8 cellular contexts compared by ENCODE assay signal in the genomic region with DNA sequence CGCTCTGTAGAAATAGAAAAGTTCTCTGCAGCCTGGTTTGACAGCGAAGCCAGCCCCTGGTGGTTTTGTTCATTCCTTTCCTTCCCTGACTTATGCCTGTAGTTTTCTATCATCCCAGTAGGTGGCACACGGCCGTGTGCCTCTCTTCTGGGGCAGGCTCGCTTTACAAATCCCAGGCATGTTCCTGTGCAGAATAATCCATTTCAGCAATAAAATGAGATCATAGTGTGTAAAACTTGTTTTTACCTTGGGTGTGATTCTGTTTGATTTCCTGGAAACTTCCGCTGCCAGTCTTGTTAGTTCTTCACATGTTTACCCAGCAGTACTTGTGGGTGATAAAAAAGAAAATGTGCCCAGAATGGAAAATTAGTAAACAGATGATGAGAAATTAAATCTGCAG. TPM values are rescaled to one million over a fixed set of nuclear protein-coding genes. Genes with fewer than 3 reads are reported as not detected.
DNase-seq lines count a peak whose midpoint lies in the region; ATAC-seq and TF ChIP-seq lines count a peak whose summit lies in the region.

No MANE protein-coding gene starts in this region.

- H3K27me3 ChIP-seq in SK-N-SH (ENCODE audit: insufficient read depth), result peaks cover 44% of the 10 kb centered on the region
- peaks cover 29% of the 10 kb centered on the region for H3K27me3 ChIP-seq in colonic mucosa
- H3K27me3 ChIP-seq in liver (ENCODE audit: control insufficient read depth in 4 of 4, insufficient read depth in 4 of 4, low read length in 3 of 4), result peaks cover 2 to 16% (median 11%) of the 10 kb centered on the region in 4 donors
- H3K27me3 ChIP-seq in thyroid gland, result peaks cover 18% of the 10 kb centered on the region

- H3K9me3 ChIP-seq in SK-N-SH, result no peaks in the 10 kb centered on the region
- H3K9me3 ChIP-seq in colonic mucosa, result no peaks in the 10 kb centered on the region
- H3K9me3 ChIP-seq in liver (ENCODE audit: control insufficient read depth in 4 of 4, low read length in 3 of 4), result no peaks in the 10 kb centered on the region
- H3K9me3 ChIP-seq in thyroid gland, result no peaks in the 10 kb centered on the region

- H3K79me2 ChIP-seq in SK-N-SH (ENCODE audit: insufficient read depth), result no peaks in the 10 kb centered on the region

- H3K9ac ChIP-seq in SK-N-SH, result no peak overlapping the region
- no peak overlapping the region for H3K9ac ChIP-seq in colonic mucosa (ENCODE audit: low read depth in 2 of 2, low read length in 2 of 2)
- no peak overlapping the region for H3K9ac ChIP-seq in liver (ENCODE audit: low read depth in 1 of 2, low read length in 2 of 2)

- no peak overlapping the region for H3K27ac ChIP-seq in SK-N-SH (ENCODE audit: low read depth in 2 of 2, low read length in 1 of 2)
- H3K27ac ChIP-seq in colonic mucosa, result no peak overlapping the region
- no peak overlapping the region for H3K27ac ChIP-seq in liver (ENCODE audit: low read depth in 1 of 2, low read length in 2 of 2)
- H3K27ac ChIP-seq in thyroid gland, result no peak overlapping the region

- H3F3A ChIP-seq in SK-N-SH (replicated peaks; ENCODE audit: insufficient read depth), result no peaks in the 10 kb centered on the region

- no peaks in the 10 kb centered on the region for H3K4me1 ChIP-seq in SK-N-SH (ENCODE audit: control insufficient read depth in 1 of 2, insufficient read depth in 2 of 2, low read depth in 1 of 2, low read length in 1 of 2)
- peaks cover 4% of the 10 kb centered on the region for H3K4me1 ChIP-seq in colonic mucosa
- peaks cover 3 to 14% (median 11%) of the 10 kb centered on the region in 4 donors for H3K4me1 ChIP-seq in liver (ENCODE audit: control insufficient read depth in 4 of 4, insufficient read depth in 4 of 4, low read length in 3 of 4)
- peaks cover 6 to 21% of the 10 kb centered on the region in 2 donors for H3K4me1 ChIP-seq in thyroid gland

- peak; percentile 81 for TF ChIP-seq RAD21 in SK-N-SH (IDR thresholded peaks at IDR 0.05; ENCODE audit: low read length)
- peak; percentile 80 to 88 for TF ChIP-seq RAD21 in liver (IDR thresholded peaks at IDR 0.05)

- no peak overlapping the region for H2AFZ ChIP-seq in SK-N-SH (ENCODE audit: low read depth)

- H3K36me3 ChIP-seq in SK-N-SH (replicated peaks in 1 of 2; ENCODE audit: control insufficient read depth in 1 of 2, insufficient read depth in 2 of 2, low read length in 1 of 2) (no peaks in the 10 kb centered on the region), colonic mucosa (no peaks in the 10 kb centered on the region), liver (ENCODE audit: control insufficient read depth in 4 of 4, insufficient read depth in 3 of 4, low read depth in 1 of 4, low read length in 3 of 4) (no peaks in the 10 kb centered on the region), thyroid gland (no peaks in the 10 kb centered on the region)

- POLR2A ChIA-PET in SK-N-SH (lab: Yijun Ruan, JAX), result no interaction called here

- WGBS in SK-N-SH (ENCODE audit: low lambda C conversion rate), result 1% methylated on average over 6 of the region's 6 CpGs
- WGBS in liver, result 1% methylated on average over 6 of the region's 6 CpGs
- 4 to 7% methylated on average over 6 of the region's 6 CpGs for WGBS in thyroid gland, 2 donors

- intact Hi-C loops in colonic mucosa (cut with DNase I) (loop anchor here (5.0 kb wide), 1 partner anchor 207 kb away; no protein-coding TSS in a partner anchor), thyroid gland (cut with DNase I) (no loop called here), posterior vena cava (cut with DNase I) (no loop called here)

- no peak for TF ChIP-seq POLR2A in thyroid gland (IDR thresholded peaks at IDR 0.05)

- H3K4me3 ChIP-seq in SK-N-SH (ENCODE audit: low read depth in 2 of 2, low read length in 1 of 2), result peak overlapping the region in 1 of 2 experiments; percentile 36; a peak in 1 of 4 replicates
- no peak overlapping the region for H3K4me3 ChIP-seq in colonic mucosa
- H3K4me3 ChIP-seq in liver (ENCODE audit: low read depth in 1 of 3, low read length in 3 of 3), result no peak overlapping the region
- H3K4me3 ChIP-seq in thyroid gland (replicated peaks in 1 of 3), result no peak overlapping the region

- H4K20me1 ChIP-seq in SK-N-SH (ENCODE audit: insufficient read depth), result no peaks in the 10 kb centered on the region

- TF ChIP-seq CTCF in SK-N-SH (IDR thresholded peaks at IDR 0.05), result peak; percentile 79
- TF ChIP-seq CTCF in colonic mucosa (IDR thresholded peaks at IDR 0.05), result peak; percentile 82
- peak; percentile 79 for TF ChIP-seq CTCF in liver (IDR thresholded peaks at IDR 0.05; ENCODE audit: low read depth, low read length, missing input control)
- TF ChIP-seq CTCF in thyroid gland (IDR thresholded peaks at IDR 0.05), result peak; percentile 28 to 81 (median 70)

- CTCF ChIA-PET in SK-N-SH (lab: Yijun Ruan, JAX), result interaction anchor here (0.9 to 5.5 kb wide), 15 partner anchors 10 to 276 kb away, joined by 3 to 36 read pairs (median 4); no protein-coding TSS in a partner anchor

- TF ChIP-seq EP300 in SK-N-SH (IDR thresholded peaks at IDR 0.05; ENCODE audit: borderline replicate concordance in 1 of 2, low read depth in 1 of 2, low read length in 1 of 2), result no peak

- no peak overlapping the region for H3K4me2 ChIP-seq in SK-N-SH

- no peaks in the 10 kb centered on the region for H3K9me2 ChIP-seq in SK-N-SH

- peak; percentile 53 for ATAC-seq in GM21576 (IDR thresholded peaks at IDR 0.05; ENCODE audit: unreplicated experiment)

- DNase-seq in DMS153 treated with DMSO at 0.1 percent for 48 hours (lab: John Stamatoyannopoulos, UW; ENCODE audit: unreplicated experiment), result peak; percentile 73
- peak; percentile 5 for DNase-seq in NCI-H1048 (lab: John Stamatoyannopoulos, UW)
- DNase-seq in SK-N-SH, result peak; percentile 79
- peak; percentile 65 for DNase-seq in colonic mucosa
- DNase-seq in thyroid gland, result peak; percentile 40 to 51
- DNase-seq in posterior vena cava (ENCODE audit: low spot score), result no peak

TF ChIP-seq in SK-N-SH, 30 proteins besides CTCF, POLR2A, EP300 and RAD21 (continues in another document):
- TF ChIP-seq MXI1 (IDR thresholded peaks at IDR 0.05; ENCODE audit: low read depth, low read length) (0 out of 2 replicates have a peak, but pooled peaks have one; percentile 33), SMC3 (IDR thresholded peaks at IDR 0.05; ENCODE audit: low read depth, low read length) (peak; percentile 89)
- TF ChIP-seq, protein P1, sequence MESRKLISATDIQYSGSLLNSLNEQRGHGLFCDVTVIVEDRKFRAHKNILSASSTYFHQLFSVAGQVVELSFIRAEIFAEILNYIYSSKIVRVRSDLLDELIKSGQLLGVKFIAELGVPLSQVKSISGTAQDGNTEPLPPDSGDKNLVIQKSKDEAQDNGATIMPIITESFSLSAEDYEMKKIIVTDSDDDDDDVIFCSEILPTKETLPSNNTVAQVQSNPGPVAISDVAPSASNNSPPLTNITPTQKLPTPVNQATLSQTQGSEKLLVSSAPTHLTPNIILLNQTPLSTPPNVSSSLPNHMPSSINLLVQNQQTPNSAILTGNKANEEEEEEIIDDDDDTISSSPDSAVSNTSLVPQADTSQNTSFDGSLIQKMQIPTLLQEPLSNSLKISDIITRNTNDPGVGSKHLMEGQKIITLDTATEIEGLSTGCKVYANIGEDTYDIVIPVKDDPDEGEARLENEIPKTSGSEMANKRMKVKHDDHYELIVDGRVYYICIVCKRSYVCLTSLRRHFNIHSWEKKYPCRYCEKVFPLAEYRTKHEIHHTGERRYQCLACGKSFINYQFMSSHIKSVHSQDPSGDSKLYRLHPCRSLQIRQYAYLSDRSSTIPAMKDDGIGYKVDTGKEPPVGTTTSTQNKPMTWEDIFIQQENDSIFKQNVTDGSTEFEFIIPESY (IDR thresholded peaks at IDR 0.05; ENCODE audit: borderline replicate concordance, low read depth), result no peak

TF ChIP-seq in liver, 16 proteins besides CTCF, POLR2A, EP300 and RAD21:
- TF ChIP-seq, protein P1 (IDR thresholded peaks at IDR 0.05), result no peak
TF ChIP-seq in liver: peak in this region for 0.

RNA-seq across cellular contexts. Expression of a gene that starts 7.4 kb away (rescaled TPM):
- polyA plus RNA-seq in SK-N-SH (2012; rRNA removed), result not detected in 2 replicates
- polyA plus RNA-seq in SK-N-SH (2012; cell fraction: cytosol; rRNA removed), result not detected in 2 replicates
- not detected in 2 replicates for polyA plus RNA-seq in SK-N-SH (2012; cell fraction: nucleus; rRNA removed)
- 1 to 10 TPM; 5.0 to 8.6 TPM for total RNA-seq in colonic mucosa
- total RNA-seq in liver, result not detected
- not detected for polyA plus RNA-seq in liver
- under 1 TPM in 1 of 4 donors, not detected in 3; 0.49 TPM for total RNA-seq in thyroid gland
- not detected for total RNA-seq in posterior vena cava

Comparison
In these comparisons a context has a peak if more than half of its experiments do, and no peak if none do; other contexts are left out.
1. RNA of a gene that starts 7.4 kb away (total RNA-seq): 5.0 to 8.6 TPM in colonic mucosa; 0.49 TPM in thyroid gland, not detected in liver and not detected in posterior vena cava; every median in the first group is over 4 times any median in the second.
2. Peak in every context shown above with its lines, with median percentiles within 50 percentile points of each other: CTCF ChIP-seq.